In genomic region chr2:20071397-20072383, GRCh38 we compare ENCODE assay signal across 10 cellular contexts. TPM values are rescaled to one million over a fixed set of nuclear protein-coding genes. Genes with fewer than 3 reads are reported as not detected.
A peak's percentile ranks its signal among the peaks of the same experiment; 100 is the strongest.
DNase-seq lines count a peak whose midpoint lies in the region; TF ChIP-seq lines count a peak whose summit lies in the region.
"Had no signal": no experiment of that assay in that cellular context is flagged by ENCODE, and none has a peak within 500 bp of the region (broad histone marks: within the 10 kb centered on the region; RNA-seq: fewer than 3 reads in every experiment).

No MANE protein-coding gene starts in this region.

- no peaks in the 10 kb centered on the region for H3K9me3 Mint-ChIP-seq in endothelial cell (ENCODE audit: unreplicated experiment)
- H3K9me3 Mint-ChIP-seq: CD8-positive, alpha-beta T cell; memory B cell had no signal

- CTCF ChIA-PET in AG04449 (lab: Yijun Ruan, JAX), result interaction anchor here (0.9 to 4.7 kb wide), 8 partner anchors 12 to 64 kb away, joined by 3 to 26 read pairs (median 5); no protein-coding TSS in a partner anchor

- H3K27me3 ChIP-seq in muscle layer of duodenum (ENCODE audit: low read depth, low read length) (no peaks in the 10 kb centered on the region), WERI-Rb-1 (ENCODE audit: insufficient read depth, low read depth, severe bottlenecking) (no peaks in the 10 kb centered on the region)

- DNase-seq in AG04449 (ENCODE audit: low read depth, low spot score), result peak; percentile 92
- peak; percentile 96 for DNase-seq in NCI-H226
- DNase-seq in endothelial cell (ENCODE audit: low spot score), result no peak
- no peak for DNase-seq in GM10266 (ENCODE audit: extremely low spot score)
- no peak for DNase-seq in WERI-Rb-1
- DNase-seq in NCI-H2227 (lab: John Stamatoyannopoulos, UW; ENCODE audit: unreplicated experiment), result no peak
- DNase-seq in T-helper 9 cell, result no peak

- no peak overlapping the region for H3K4me3 Mint-ChIP-seq in endothelial cell (ENCODE audit: unreplicated experiment)
- H3K4me3 Mint-ChIP-seq: CD8-positive, alpha-beta T cell; memory B cell had no signal

- H3K36me3 Mint-ChIP-seq in endothelial cell (ENCODE audit: low read depth, unreplicated experiment), result no peaks in the 10 kb centered on the region
- H3K36me3 Mint-ChIP-seq: CD8-positive, alpha-beta T cell; memory B cell had no signal

- H3K9me3 ChIP-seq in muscle layer of duodenum (ENCODE audit: control insufficient read depth in 1 of 2, low read length in 2 of 2) (no peaks in the 10 kb centered on the region), WERI-Rb-1 (ENCODE audit: severe bottlenecking) (no peaks in the 10 kb centered on the region)

- POLR2A ChIA-PET in AG04449 (lab: Yijun Ruan, JAX), result interaction anchor here (0.9 to 1.6 kb wide), 4 partner anchors 9 to 20 kb away, joined by 4 to 8 read pairs (median 4); partner anchors contain the start of gene LAPTM4A

- H3K27ac ChIP-seq in muscle layer of duodenum (ENCODE audit: low read length) (peak overlapping the region; percentile 75), WERI-Rb-1 (no peak overlapping the region)

- peak overlapping the region; percentile 32 for H3K4me3 ChIP-seq in AG04449 (ENCODE audit: low read depth, low read length)
- H3K4me3 ChIP-seq in muscle layer of duodenum (ENCODE audit: low read depth in 1 of 2, low read length in 2 of 2), result peak overlapping the region in 1 of 2 donors; percentile 30
- no peak overlapping the region for H3K4me3 ChIP-seq in WERI-Rb-1 (ENCODE audit: low read depth, low read length)

- peaks cover 6% of the 10 kb centered on the region for H3K27me3 Mint-ChIP-seq in endothelial cell (ENCODE audit: unreplicated experiment)

- TF ChIP-seq CTCF in AG04449 (IDR thresholded peaks at IDR 0.05; ENCODE audit: insufficient read depth, low read length, missing control alignments) (no peak), endothelial cell (IDR thresholded peaks at IDR 0.05; ENCODE audit: unreplicated experiment) (no peak), GM10266 (IDR thresholded peaks at IDR 0.05; ENCODE audit: control insufficient read depth, insufficient read depth, low read depth, missing control alignments) (no peak), WERI-Rb-1 (IDR thresholded peaks at IDR 0.05; ENCODE audit: low read depth, low read length) (no peak)

- peaks cover 0 to 16% of the 10 kb centered on the region in 2 donors for H3K4me1 ChIP-seq in muscle layer of duodenum (ENCODE audit: control insufficient read depth in 1 of 2, insufficient read depth in 2 of 2, low read length in 2 of 2)

- H3K27ac Mint-ChIP-seq in endothelial cell (ENCODE audit: unreplicated experiment), result peak overlapping the region; percentile 28
- H3K27ac Mint-ChIP-seq: CD8-positive, alpha-beta T cell; memory B cell had no signal

- H3K36me3 ChIP-seq in muscle layer of duodenum (ENCODE audit: control insufficient read depth in 1 of 2, insufficient read depth in 2 of 2, low read length in 2 of 2) (no peaks in the 10 kb centered on the region), WERI-Rb-1 (no peaks in the 10 kb centered on the region)

- peaks cover 10% of the 10 kb centered on the region for H3K4me1 Mint-ChIP-seq in endothelial cell (ENCODE audit: unreplicated experiment)
- H3K4me1 Mint-ChIP-seq: memory B cell had no signal

RNA-seq across cellular contexts. Expression of gene LAPTM4A, which starts 20.3 kb away (rescaled TPM):
- 264 TPM for total RNA-seq in endothelial cell (ENCODE audit: unreplicated experiment)

RNA-seq across cellular contexts. Expression of gene MATN3, which starts 59.2 kb away (rescaled TPM):
- 8.9 TPM for total RNA-seq in endothelial cell (ENCODE audit: unreplicated experiment)
- total RNA-seq: CD8-positive, alpha-beta T cell had no signal

Comparison
In these comparisons a context has a peak if more than half of its experiments do, and no peak if none do; other contexts are left out.
1. DNase-seq: peak in AG04449 (single experiment) and NCI-H226 (single experiment); none in endothelial cell (single experiment), GM10266 (single experiment), WERI-Rb-1 (single experiment), NCI-H2227 (single experiment) and T-helper 9 cell (single experiment).